Comparison of ENCODE assay signal across 1 cellular context in the genomic region with DNA sequence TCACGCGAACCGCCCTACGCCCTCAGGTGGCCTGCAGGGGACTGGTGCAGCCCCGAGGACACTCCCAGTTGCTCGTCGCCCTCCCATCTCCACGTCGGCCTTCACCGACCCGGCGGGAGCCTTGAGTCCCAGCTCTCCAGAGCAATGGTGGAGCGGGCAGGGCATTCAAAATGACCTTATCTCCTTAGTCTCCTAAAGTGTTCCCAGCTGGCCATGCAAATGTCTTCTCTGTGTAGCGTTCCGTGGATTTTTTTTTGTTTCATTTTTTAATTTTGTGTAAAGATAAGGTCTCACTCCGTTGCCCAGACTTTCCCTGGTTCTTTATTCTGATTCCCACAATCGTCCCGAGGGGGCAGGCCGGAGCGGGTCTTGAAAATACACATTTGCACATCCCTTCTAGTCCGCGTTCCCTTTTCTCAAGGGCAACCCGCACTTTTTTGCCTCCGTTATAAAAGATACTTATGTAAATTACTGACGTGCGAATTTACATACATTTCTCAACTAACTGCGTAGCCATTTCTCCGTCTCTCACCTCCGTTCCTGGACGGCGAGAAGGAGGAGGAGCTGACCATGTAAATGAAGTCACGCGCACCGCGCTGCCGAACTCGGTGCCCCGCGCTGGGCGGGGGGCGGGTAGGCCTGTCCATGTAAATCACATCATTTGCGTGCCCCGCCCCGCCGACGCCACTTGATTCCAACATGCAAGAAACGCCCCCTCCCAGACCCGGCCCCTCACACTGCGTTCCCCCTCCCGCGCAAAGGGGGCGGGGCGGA.
A peak's percentile ranks its signal among the peaks of the same experiment; 100 is the strongest.
TF ChIP-seq lines count a peak whose summit lies in the region.

No MANE protein-coding gene starts in this region.

TF ChIP-seq in K562, 482 proteins besides CTCF, POLR2A, EP300 and RAD21 (continued from another document and continues in another):
- no peak for TF ChIP-seq SMARCB1 (IDR thresholded peaks at IDR 0.05; ENCODE audit: insufficient read length, low read depth)
- TF ChIP-seq ZNF146 (CRISPR knock-in tag; IDR thresholded peaks at IDR 0.05; ENCODE audit: unreplicated experiment), result no peak
- TF ChIP-seq HNRNPH1 (optimal IDR thresholded peaks at IDR 0.05; ENCODE audit: low read depth, low read length), result no peak
- no peak for TF ChIP-seq WHSC1 (IDR thresholded peaks at IDR 0.05; ENCODE audit: low read length)
- TF ChIP-seq FOXA1 (IDR thresholded peaks at IDR 0.05; ENCODE audit: borderline replicate concordance), result no peak
- no peak for TF ChIP-seq FOXP1 (CRISPR knock-in tag; IDR thresholded peaks at IDR 0.05)
- TF ChIP-seq CXXC5 (CRISPR knock-in tag; IDR thresholded peaks at IDR 0.05), result no peak
- TF ChIP-seq, protein P1, sequence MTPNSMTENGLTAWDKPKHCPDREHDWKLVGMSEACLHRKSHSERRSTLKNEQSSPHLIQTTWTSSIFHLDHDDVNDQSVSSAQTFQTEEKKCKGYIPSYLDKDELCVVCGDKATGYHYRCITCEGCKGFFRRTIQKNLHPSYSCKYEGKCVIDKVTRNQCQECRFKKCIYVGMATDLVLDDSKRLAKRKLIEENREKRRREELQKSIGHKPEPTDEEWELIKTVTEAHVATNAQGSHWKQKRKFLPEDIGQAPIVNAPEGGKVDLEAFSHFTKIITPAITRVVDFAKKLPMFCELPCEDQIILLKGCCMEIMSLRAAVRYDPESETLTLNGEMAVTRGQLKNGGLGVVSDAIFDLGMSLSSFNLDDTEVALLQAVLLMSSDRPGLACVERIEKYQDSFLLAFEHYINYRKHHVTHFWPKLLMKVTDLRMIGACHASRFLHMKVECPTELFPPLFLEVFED (CRISPR knock-in tag; conservative IDR thresholded peaks at IDR 0.05), result 0 out of 2 replicates have a peak, but pooled peaks have one; percentile 68
- no peak for TF ChIP-seq SMARCA5 (IDR thresholded peaks at IDR 0.05)
- TF ChIP-seq NONO (IDR thresholded peaks at IDR 0.05; ENCODE audit: low read depth in 2 of 2, low read length in 1 of 2), result no peak
- TF ChIP-seq EGR1 (conservative IDR thresholded peaks at IDR 0.05), result peak; percentile 67
- no peak for TF ChIP-seq NR2F6 (CRISPR knock-in tag; IDR thresholded peaks at IDR 0.05)
- TF ChIP-seq BRD9 (IDR thresholded peaks at IDR 0.05; ENCODE audit: low read depth, partially characterized antibody), result peak; percentile 74
- TF ChIP-seq ZNF133 (CRISPR knock-in tag; IDR thresholded peaks at IDR 0.05), result no peak
- TF ChIP-seq ZNF717 (CRISPR knock-in tag; IDR thresholded peaks at IDR 0.05), result no peak
- TF ChIP-seq PHTF2 (CRISPR knock-in tag; IDR thresholded peaks at IDR 0.05), result no peak
- no peak for TF ChIP-seq HEY1 (CRISPR knock-in tag; IDR thresholded peaks at IDR 0.05; ENCODE audit: borderline replicate concordance)
- TF ChIP-seq PHF21A (IDR thresholded peaks at IDR 0.05; ENCODE audit: borderline replicate concordance, low read depth), result no peak
- no peak for TF ChIP-seq TAF7 (tag; IDR thresholded peaks at IDR 0.05)
- TF ChIP-seq, protein P2, sequence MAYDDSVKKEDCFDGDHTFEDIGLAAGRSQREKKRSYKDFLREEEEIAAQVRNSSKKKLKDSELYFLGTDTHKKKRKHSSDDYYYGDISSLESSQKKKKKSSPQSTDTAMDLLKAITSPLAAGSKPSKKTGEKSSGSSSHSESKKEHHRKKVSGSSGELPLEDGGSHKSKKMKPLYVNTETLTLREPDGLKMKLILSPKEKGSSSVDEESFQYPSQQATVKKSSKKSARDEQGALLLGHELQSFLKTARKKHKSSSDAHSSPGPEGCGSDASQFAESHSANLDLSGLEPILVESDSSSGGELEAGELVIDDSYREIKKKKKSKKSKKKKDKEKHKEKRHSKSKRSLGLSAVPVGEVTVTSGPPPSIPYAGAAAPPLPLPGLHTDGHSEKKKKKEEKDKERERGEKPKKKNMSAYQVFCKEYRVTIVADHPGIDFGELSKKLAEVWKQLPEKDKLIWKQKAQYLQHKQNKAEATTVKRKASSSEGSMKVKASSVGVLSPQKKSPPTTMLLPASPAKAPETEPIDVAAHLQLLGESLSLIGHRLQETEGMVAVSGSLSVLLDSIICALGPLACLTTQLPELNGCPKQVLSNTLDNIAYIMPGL (CRISPR knock-in tag; IDR thresholded peaks at IDR 0.05), result peak; percentile 60; the same call in 1 of the 2 replicates
- peak; percentile 26; the same call in 1 of the 2 replicates for TF ChIP-seq PHB2 (IDR thresholded peaks at IDR 0.05; ENCODE audit: low read depth)
- TF ChIP-seq ZNF165 (CRISPR knock-in tag; IDR thresholded peaks at IDR 0.05; ENCODE audit: borderline replicate concordance), result no peak
- no peak for TF ChIP-seq RFX7 (CRISPR knock-in tag; IDR thresholded peaks at IDR 0.05)
- TF ChIP-seq EZH2 (IDR thresholded peaks at IDR 0.05; ENCODE audit: borderline replicate concordance, low read depth, low read length), result no peak
- TF ChIP-seq ZNF707 (CRISPR knock-in tag; conservative IDR thresholded peaks at IDR 0.05), result no peak
- no peak for TF ChIP-seq NFXL1 (CRISPR knock-in tag; IDR thresholded peaks at IDR 0.05)
- TF ChIP-seq UBTF (IDR thresholded peaks at IDR 0.05; ENCODE audit: borderline replicate concordance in 1 of 2, low read depth in 2 of 2, low read length in 2 of 2), result peak in 1 of 2 experiments; percentile 73; a peak in 1 of 4 replicates
- TF ChIP-seq ZBED1 (IDR thresholded peaks at IDR 0.05), result no peak
- TF ChIP-seq PREB (CRISPR knock-in tag; IDR thresholded peaks at IDR 0.05), result peak; percentile 81; the same call in 1 of the 2 replicates
- TF ChIP-seq NR2C1 (IDR thresholded peaks at IDR 0.05), result no peak
- no peak for TF ChIP-seq NR2C1 (tag; IDR thresholded peaks at IDR 0.05)
- no peak for TF ChIP-seq POLR3A (IDR thresholded peaks at IDR 0.05; ENCODE audit: borderline replicate concordance, extremely low read depth, insufficient read depth, insufficient read length)
- peak; percentile 62 for TF ChIP-seq HNRNPLL (IDR thresholded peaks at IDR 0.05; ENCODE audit: low read depth, low read length, poor library complexity, severe bottlenecking)
- TF ChIP-seq, protein P3, sequence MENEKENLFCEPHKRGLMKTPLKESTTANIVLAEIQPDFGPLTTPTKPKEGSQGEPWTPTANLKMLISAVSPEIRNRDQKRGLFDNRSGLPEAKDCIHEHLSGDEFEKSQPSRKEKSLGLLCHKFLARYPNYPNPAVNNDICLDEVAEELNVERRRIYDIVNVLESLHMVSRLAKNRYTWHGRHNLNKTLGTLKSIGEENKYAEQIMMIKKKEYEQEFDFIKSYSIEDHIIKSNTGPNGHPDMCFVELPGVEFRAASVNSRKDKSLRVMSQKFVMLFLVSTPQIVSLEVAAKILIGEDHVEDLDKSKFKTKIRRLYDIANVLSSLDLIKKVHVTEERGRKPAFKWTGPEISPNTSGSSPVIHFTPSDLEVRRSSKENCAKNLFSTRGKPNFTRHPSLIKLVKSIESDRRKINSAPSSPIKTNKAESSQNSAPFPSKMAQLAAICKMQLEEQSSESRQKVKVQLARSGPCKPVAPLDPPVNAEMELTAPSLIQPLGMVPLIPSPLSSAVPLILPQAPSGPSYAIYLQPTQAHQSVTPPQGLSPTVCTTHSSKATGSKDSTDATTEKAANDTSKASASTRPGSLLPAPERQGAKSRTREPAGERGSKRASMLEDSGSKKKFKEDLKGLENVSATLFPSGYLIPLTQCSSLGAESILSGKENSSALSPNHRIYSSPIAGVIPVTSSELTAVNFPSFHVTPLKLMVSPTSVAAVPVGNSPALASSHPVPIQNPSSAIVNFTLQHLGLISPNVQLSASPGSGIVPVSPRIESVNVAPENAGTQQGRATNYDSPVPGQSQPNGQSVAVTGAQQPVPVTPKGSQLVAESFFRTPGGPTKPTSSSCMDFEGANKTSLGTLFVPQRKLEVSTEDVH (IDR thresholded peaks at IDR 0.05; ENCODE audit: low read depth, partially characterized antibody), result no peak
- TF ChIP-seq COPS2 (conservative IDR thresholded peaks at IDR 0.05), result no peak
- no peak for TF ChIP-seq SRSF9 (IDR thresholded peaks at IDR 0.05; ENCODE audit: borderline replicate concordance, low read depth, low read length)
- peak; percentile 78 for TF ChIP-seq ZFX (CRISPR knock-in tag; IDR thresholded peaks at IDR 0.05)
- TF ChIP-seq, protein P4, sequence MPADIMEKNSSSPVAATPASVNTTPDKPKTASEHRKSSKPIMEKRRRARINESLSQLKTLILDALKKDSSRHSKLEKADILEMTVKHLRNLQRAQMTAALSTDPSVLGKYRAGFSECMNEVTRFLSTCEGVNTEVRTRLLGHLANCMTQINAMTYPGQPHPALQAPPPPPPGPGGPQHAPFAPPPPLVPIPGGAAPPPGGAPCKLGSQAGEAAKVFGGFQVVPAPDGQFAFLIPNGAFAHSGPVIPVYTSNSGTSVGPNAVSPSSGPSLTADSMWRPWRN (IDR thresholded peaks at IDR 0.05; ENCODE audit: low read depth), result 0 out of 2 replicates have a peak, but pooled peaks have one; percentile 41
- TF ChIP-seq, protein P5, sequence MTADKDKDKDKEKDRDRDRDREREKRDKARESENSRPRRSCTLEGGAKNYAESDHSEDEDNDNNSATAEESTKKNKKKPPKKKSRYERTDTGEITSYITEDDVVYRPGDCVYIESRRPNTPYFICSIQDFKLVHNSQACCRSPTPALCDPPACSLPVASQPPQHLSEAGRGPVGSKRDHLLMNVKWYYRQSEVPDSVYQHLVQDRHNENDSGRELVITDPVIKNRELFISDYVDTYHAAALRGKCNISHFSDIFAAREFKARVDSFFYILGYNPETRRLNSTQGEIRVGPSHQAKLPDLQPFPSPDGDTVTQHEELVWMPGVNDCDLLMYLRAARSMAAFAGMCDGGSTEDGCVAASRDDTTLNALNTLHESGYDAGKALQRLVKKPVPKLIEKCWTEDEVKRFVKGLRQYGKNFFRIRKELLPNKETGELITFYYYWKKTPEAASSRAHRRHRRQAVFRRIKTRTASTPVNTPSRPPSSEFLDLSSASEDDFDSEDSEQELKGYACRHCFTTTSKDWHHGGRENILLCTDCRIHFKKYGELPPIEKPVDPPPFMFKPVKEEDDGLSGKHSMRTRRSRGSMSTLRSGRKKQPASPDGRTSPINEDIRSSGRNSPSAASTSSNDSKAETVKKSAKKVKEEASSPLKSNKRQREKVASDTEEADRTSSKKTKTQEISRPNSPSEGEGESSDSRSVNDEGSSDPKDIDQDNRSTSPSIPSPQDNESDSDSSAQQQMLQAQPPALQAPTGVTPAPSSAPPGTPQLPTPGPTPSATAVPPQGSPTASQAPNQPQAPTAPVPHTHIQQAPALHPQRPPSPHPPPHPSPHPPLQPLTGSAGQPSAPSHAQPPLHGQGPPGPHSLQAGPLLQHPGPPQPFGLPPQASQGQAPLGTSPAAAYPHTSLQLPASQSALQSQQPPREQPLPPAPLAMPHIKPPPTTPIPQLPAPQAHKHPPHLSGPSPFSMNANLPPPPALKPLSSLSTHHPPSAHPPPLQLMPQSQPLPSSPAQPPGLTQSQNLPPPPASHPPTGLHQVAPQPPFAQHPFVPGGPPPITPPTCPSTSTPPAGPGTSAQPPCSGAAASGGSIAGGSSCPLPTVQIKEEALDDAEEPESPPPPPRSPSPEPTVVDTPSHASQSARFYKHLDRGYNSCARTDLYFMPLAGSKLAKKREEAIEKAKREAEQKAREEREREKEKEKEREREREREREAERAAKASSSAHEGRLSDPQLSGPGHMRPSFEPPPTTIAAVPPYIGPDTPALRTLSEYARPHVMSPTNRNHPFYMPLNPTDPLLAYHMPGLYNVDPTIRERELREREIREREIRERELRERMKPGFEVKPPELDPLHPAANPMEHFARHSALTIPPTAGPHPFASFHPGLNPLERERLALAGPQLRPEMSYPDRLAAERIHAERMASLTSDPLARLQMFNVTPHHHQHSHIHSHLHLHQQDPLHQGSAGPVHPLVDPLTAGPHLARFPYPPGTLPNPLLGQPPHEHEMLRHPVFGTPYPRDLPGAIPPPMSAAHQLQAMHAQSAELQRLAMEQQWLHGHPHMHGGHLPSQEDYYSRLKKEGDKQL (CRISPR knock-in tag; IDR thresholded peaks at IDR 0.05; ENCODE audit: borderline replicate concordance), result no peak
- no peak for TF ChIP-seq MEF2D (tag; conservative IDR thresholded peaks at IDR 0.05; ENCODE audit: low read depth)
- no peak for TF ChIP-seq RFX1 (IDR thresholded peaks at IDR 0.05)
- no peak for TF ChIP-seq ZFP36 (IDR thresholded peaks at IDR 0.05; ENCODE audit: low read depth, low read length, partially characterized antibody)
- TF ChIP-seq MCM2 (IDR thresholded peaks at IDR 0.05; ENCODE audit: low read depth), result no peak
- peak; percentile 62; the same call in 1 of the 2 replicates for TF ChIP-seq ESRRA (IDR thresholded peaks at IDR 0.05; ENCODE audit: borderline replicate concordance, low read depth)
- no peak for TF ChIP-seq BRF1 (IDR thresholded peaks at IDR 0.05; ENCODE audit: borderline replicate concordance, extremely low read depth, insufficient read length)
- TF ChIP-seq HMG20A (CRISPR knock-in tag; conservative IDR thresholded peaks at IDR 0.05), result no peak
- TF ChIP-seq PHB (CRISPR knock-in tag; IDR thresholded peaks at IDR 0.05), result no peak
- peak; percentile 18 for TF ChIP-seq TAF1 (IDR thresholded peaks at IDR 0.05; ENCODE audit: control insufficient read depth, extremely low read depth, insufficient read depth, low read length, severe bottlenecking)
- TF ChIP-seq FUS (optimal IDR thresholded peaks at IDR 0.05; ENCODE audit: low read depth, low read length), result no peak
